12 cellular contexts compared by ENCODE assay signal in the genomic region with DNA sequence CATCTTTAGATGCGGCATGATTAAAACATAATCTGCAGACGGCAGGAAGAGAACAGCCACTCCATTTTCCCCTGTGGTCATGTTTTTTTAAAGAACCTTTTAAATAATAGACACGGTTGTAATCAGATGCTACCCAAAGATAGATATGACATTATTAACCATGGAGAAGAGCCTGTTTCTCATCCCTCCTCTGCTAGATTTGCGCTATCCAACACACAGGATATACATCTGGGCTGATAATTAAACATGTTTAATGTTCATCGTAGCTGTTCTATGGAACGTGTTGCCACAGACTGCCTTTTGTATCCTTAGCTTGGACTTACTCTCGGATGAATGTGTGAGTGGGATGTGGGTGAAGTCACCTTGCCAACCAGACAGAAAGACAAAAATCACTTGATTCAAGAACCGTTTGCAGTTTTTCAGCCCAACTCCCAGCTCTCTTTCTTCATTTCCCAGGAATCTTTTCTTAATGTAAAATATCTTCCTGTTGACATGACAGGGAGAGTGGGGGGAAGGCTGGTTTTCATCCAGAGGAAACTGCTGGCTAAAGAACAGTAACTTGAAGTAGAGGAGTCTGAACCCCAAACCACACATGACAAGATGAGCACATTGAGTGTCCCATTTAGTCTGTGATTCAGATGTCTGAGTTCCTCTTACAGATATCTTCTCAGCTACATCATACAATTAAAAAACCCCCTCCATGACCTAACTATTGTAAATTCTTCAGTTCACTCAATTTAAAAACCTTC.
A peak's percentile ranks its signal among the peaks of the same experiment; 100 is the strongest.
DNase-seq lines count a peak whose midpoint lies in the region; ATAC-seq and TF ChIP-seq lines count a peak whose summit lies in the region.
"Had no signal": no experiment of that assay in that cellular context is flagged by ENCODE, and none has a peak within 500 bp of the region (broad histone marks: within the 10 kb centered on the region; RNA-seq: fewer than 3 reads in every experiment).

No MANE protein-coding gene starts in this region.

- no peak overlapping the region for H2AK9ac ChIP-seq in IMR-90 (replicated peaks; ENCODE audit: low read depth, low read length, poor library complexity)

- H2AK5ac ChIP-seq in IMR-90 (ENCODE audit: low read depth, low read length), result peak overlapping the region; percentile 87

- H3K36me3 ChIP-seq in IMR-90 (ENCODE audit: control insufficient read depth, insufficient read depth, low read length) (no peaks in the 10 kb centered on the region), duodenal mucosa (ENCODE audit: control insufficient read depth in 1 of 2, insufficient read depth in 2 of 2, low read length in 2 of 2) (no peaks in the 10 kb centered on the region), uterus (no peaks in the 10 kb centered on the region), aorta (ENCODE audit: control insufficient read depth in 1 of 2, insufficient read depth in 2 of 2, low read length in 1 of 2) (no peaks in the 10 kb centered on the region)

- H3K9me1 ChIP-seq in IMR-90 (ENCODE audit: insufficient read depth, low read length), result peaks cover 23% of the 10 kb centered on the region

- peak overlapping the region; percentile 94 for H2BK15ac ChIP-seq in IMR-90 (ENCODE audit: low read depth, low read length)

- H2BK120ac ChIP-seq in IMR-90 (ENCODE audit: low read depth, low read length), result peak overlapping the region; percentile 94

- peak overlapping the region; percentile 99 for H3K18ac ChIP-seq in IMR-90 (ENCODE audit: low read depth, low read length)

- peaks cover 4% of the 10 kb centered on the region for H3K9me3 Mint-ChIP-seq in mesothelial cell of epicardium
- H3K9me3 Mint-ChIP-seq in glutamatergic neuron (ENCODE audit: unreplicated experiment), result no peaks in the 10 kb centered on the region

- H3K4me3 Mint-ChIP-seq in mesothelial cell of epicardium (no peak overlapping the region), glutamatergic neuron (ENCODE audit: unreplicated experiment) (no peak overlapping the region)

- peak overlapping the region; percentile 93 for H3K56ac ChIP-seq in IMR-90 (ENCODE audit: extremely low read depth, insufficient read depth, low read length)

- no peaks in the 10 kb centered on the region for H4K20me1 ChIP-seq in IMR-90 (ENCODE audit: insufficient read depth, low read length)

- H3K27me3 ChIP-seq in IMR-90 (ENCODE audit: control insufficient read depth, insufficient read depth, low read length) (no peaks in the 10 kb centered on the region), duodenal mucosa (ENCODE audit: control insufficient read depth in 1 of 2, insufficient read depth in 2 of 2, low read length in 2 of 2) (no peaks in the 10 kb centered on the region), uterus (no peaks in the 10 kb centered on the region), aorta (ENCODE audit: control insufficient read depth in 1 of 2, insufficient read depth in 2 of 2, low read length in 1 of 2) (no peaks in the 10 kb centered on the region)

- H3K9me3 ChIP-seq in IMR-90 (ENCODE audit: control insufficient read depth, insufficient read depth, low read length) (no peaks in the 10 kb centered on the region), duodenal mucosa (ENCODE audit: control insufficient read depth in 1 of 2, low read length in 2 of 2) (no peaks in the 10 kb centered on the region), uterus (no peaks in the 10 kb centered on the region), aorta (ENCODE audit: control insufficient read depth, low read length) (no peaks in the 10 kb centered on the region)
- H3K9me3 ChIP-seq: mucosa of descending colon had no signal

- H3K14ac ChIP-seq in IMR-90 (replicated peaks; ENCODE audit: low read depth, low read length), result peak overlapping the region; percentile 77

- H4K8ac ChIP-seq in IMR-90 (ENCODE audit: low read depth in 2 of 2, low read length in 2 of 2), result peak overlapping the region; percentile 81 to 95

- BruUV-seq in IMR-90 (replicated peaks; lab: Mats Ljungman, UMichigan), result no TSS peak

- H3K27ac ChIP-seq in IMR-90 (ENCODE audit: insufficient read depth, low read length) (peak overlapping the region; percentile 77), duodenal mucosa (ENCODE audit: low read depth, low read length) (peak overlapping the region; percentile 2), uterus (peak overlapping the region; percentile 84 to 94), aorta (ENCODE audit: low read depth in 1 of 2, low read length in 2 of 2) (no peak overlapping the region)
- H3K27ac ChIP-seq: coronary artery had no signal

- dilution Hi-C loops in IMR-90 (cut with HindIII; ENCODE audit: low sequenced_read_pairs, unreplicated experiment), result no loop called here

- peak overlapping the region; percentile 73 for H2AFZ ChIP-seq in IMR-90 (replicated peaks; ENCODE audit: low read length, poor library complexity)

- H4K91ac ChIP-seq in IMR-90 (ENCODE audit: insufficient read depth, low read depth, low read length), result peak overlapping the region; percentile 89

- H2BK5ac ChIP-seq in IMR-90 (ENCODE audit: low read depth, low read length, poor library complexity, severe bottlenecking), result peak overlapping the region; percentile 98

- peak; percentile 75 for DNase-seq in IMR-90
- no peak for DNase-seq in mesothelial cell of epicardium (ENCODE audit: low spot score in 2 of 2, unreplicated experiment in 2 of 2)
- no peak for DNase-seq in uterus
- DNase-seq in aorta, result no peak
- no peak for DNase-seq in glutamatergic neuron
- DNase-seq: mucosa of descending colon; NCI-H345; stimulated activated CD8-positive, alpha-beta memory T cell treated with anti-CD3 and anti-CD28 coated beads, Interleukin-4, amount 100 ng/mL, for 48 hours had no signal

- no peaks in the 10 kb centered on the region for H3K27me3 Mint-ChIP-seq in mesothelial cell of epicardium (ENCODE audit: low read depth)
- H3K27me3 Mint-ChIP-seq in glutamatergic neuron (ENCODE audit: unreplicated experiment), result peaks cover 3% of the 10 kb centered on the region

- CTCF ChIA-PET in IMR-90 (lab: Yijun Ruan, JAX), result no interaction called here

- H3K4me2 ChIP-seq in IMR-90 (ENCODE audit: low read depth, low read length), result peak overlapping the region; percentile 69

- peaks cover 0 to 35% of the 10 kb centered on the region in 2 experiments; a peak in 2 of 4 replicates for H3K79me1 ChIP-seq in IMR-90 (ENCODE audit: low read depth in 1 of 2, low read length in 2 of 2)

- TF ChIP-seq RAD21 in IMR-90 (IDR thresholded peaks at IDR 0.05; ENCODE audit: low read length), result no peak

- H3K36me3 Mint-ChIP-seq in mesothelial cell of epicardium, result peaks cover 1% of the 10 kb centered on the region
- no peaks in the 10 kb centered on the region for H3K36me3 Mint-ChIP-seq in glutamatergic neuron (ENCODE audit: unreplicated experiment)

- H3K4me1 ChIP-seq in IMR-90 (ENCODE audit: control insufficient read depth, insufficient read depth, low read length), result peaks cover 34% of the 10 kb centered on the region
- peaks cover 0 to 12% of the 10 kb centered on the region in 2 donors for H3K4me1 ChIP-seq in duodenal mucosa (ENCODE audit: control insufficient read depth in 1 of 2, insufficient read depth in 2 of 2, low read length in 2 of 2)
- peaks cover 0 to 5% of the 10 kb centered on the region in 2 donors for H3K4me1 ChIP-seq in uterus
- no peaks in the 10 kb centered on the region for H3K4me1 ChIP-seq in aorta (ENCODE audit: control insufficient read depth in 1 of 2, insufficient read depth in 2 of 2, low read length in 2 of 2)

- in situ Hi-C loops in IMR-90 (cut with MboI; ENCODE audit: low sequenced_read_pairs), result no loop called here

- peak overlapping the region; percentile 92 for H3K27ac Mint-ChIP-seq in mesothelial cell of epicardium
- H3K27ac Mint-ChIP-seq in glutamatergic neuron (ENCODE audit: unreplicated experiment), result no peak overlapping the region

- ATAC-seq in IMR-90 (ENCODE audit: low read depth) (no peak), aorta (ENCODE audit: low FRiP score) (no peak), GM19455 (IDR thresholded peaks at IDR 0.05; ENCODE audit: unreplicated experiment) (no peak)
- ATAC-seq: Right ventricle myocardium inferior had no signal

- peak overlapping the region; percentile 91 for H2BK20ac ChIP-seq in IMR-90 (ENCODE audit: low read depth, low read length)

- no peak for TF ChIP-seq POLR2A in IMR-90 (IDR thresholded peaks at IDR 0.05; ENCODE audit: low read depth, low read length)
- TF ChIP-seq POLR2A in uterus (IDR thresholded peaks at IDR 0.05), result no peak

- H3K4ac ChIP-seq in IMR-90 (ENCODE audit: low read depth, low read length), result peak overlapping the region; percentile 93

- peak overlapping the region; percentile 91 for H3K23ac ChIP-seq in IMR-90 (ENCODE audit: low read depth, low read length)

- H4K5ac ChIP-seq in IMR-90 (ENCODE audit: low read depth, low read length), result peak overlapping the region; percentile 97

- intact Hi-C loops in IMR-90 (cut with micrococcal nuclease) (loop anchor here (2.0 to 5.0 kb wide), 5 partner anchors 53 to 317 kb away; no protein-coding TSS in a partner anchor), uterus (cut with DNase I; ENCODE audit: low total_unique reads) (no loop called here), aorta (cut with DNase I) (no loop called here)

- peaks cover 83% of the 10 kb centered on the region for H3K4me1 Mint-ChIP-seq in mesothelial cell of epicardium
- peaks cover 21% of the 10 kb centered on the region for H3K4me1 Mint-ChIP-seq in glutamatergic neuron (ENCODE audit: low read depth, unreplicated experiment)

- TF ChIP-seq CTCF in IMR-90 (conservative IDR thresholded peaks at IDR 0.05; ENCODE audit: low read depth, low read length) (no peak), mesothelial cell of epicardium (IDR thresholded peaks at IDR 0.05; ENCODE audit: unreplicated experiment) (no peak), uterus (IDR thresholded peaks at IDR 0.05) (no peak), glutamatergic neuron (IDR thresholded peaks at IDR 0.05; ENCODE audit: partially characterized antibody, unreplicated experiment) (no peak)

- no CpG with 5 or more reads among the region's 8 CpGs for WGBS in IMR-90 (ENCODE audit: extremely low coverage in 2 of 2, insufficient read length in 1 of 2), 2 experiments
- WGBS in aorta, 2 donors, result 84 to 88% methylated on average over 8 of the region's 8 CpGs

- H3K4me3 ChIP-seq in IMR-90 (ENCODE audit: insufficient read depth, low read depth, low read length), result no peak overlapping the region
- no peak overlapping the region for H3K4me3 ChIP-seq in duodenal mucosa (ENCODE audit: low read depth in 1 of 2, low read length in 2 of 2)
- no peak overlapping the region for H3K4me3 ChIP-seq in uterus
- H3K4me3 ChIP-seq in aorta (ENCODE audit: low read length in 2 of 2), result no peak overlapping the region
- H3K4me3 ChIP-seq: coronary artery, mucosa of descending colon had no signal

- H3K9ac ChIP-seq in IMR-90 (ENCODE audit: low read depth, low read length), result peak overlapping the region; percentile 66
- no peak overlapping the region for H3K9ac ChIP-seq in duodenal mucosa (ENCODE audit: low read depth in 1 of 2, low read length in 2 of 2)

- POLR2A ChIA-PET in IMR-90 (lab: Charles Lee; ENCODE audit: unreplicated experiment), result interaction anchor here (1.0 kb wide), 1 partner anchor 76 kb away, joined by 3 read pairs; no protein-coding TSS in a partner anchor

TF ChIP-seq in IMR-90, 13 proteins besides CTCF, POLR2A, EP300 and RAD21 (continues in another document):
- TF ChIP-seq MAZ (IDR thresholded peaks at IDR 0.05; ENCODE audit: borderline replicate concordance, low read depth, low read length) (0 out of 2 replicates have a peak, but pooled peaks have one; percentile 19), CEBPB (IDR thresholded peaks at IDR 0.05; ENCODE audit: low read depth, low read length) (0 out of 2 replicates have a peak, but pooled peaks have one; percentile 14)

Comparison
In these comparisons a context has a peak if more than half of its experiments do, and no peak if none do; other contexts are left out.
1. H3K27ac ChIP-seq: peak in IMR-90 (single experiment), duodenal mucosa (single experiment) and uterus (2 of 2); none in aorta (0 of 2).